In genomic region chr5:113487411-113487778, GRCh38 we compare ENCODE assay signal across 8 cellular contexts. TPM values are rescaled to one million over a fixed set of nuclear protein-coding genes. Genes with fewer than 3 reads are reported as not detected.
DNase-seq lines count a peak whose midpoint lies in the region; ATAC-seq and TF ChIP-seq lines count a peak whose summit lies in the region.

No MANE protein-coding gene starts in this region.

- CTCF ChIA-PET in WTC11 (lab: Charles Lee): interaction anchor here (0.9 to 1.2 kb wide), 3 partner anchors 15 to 119 kb away, joined by 3 to 4 read pairs (median 3); partner anchors contain the start of gene YTHDC2

- H3K27ac ChIP-seq in heart left ventricle (peak overlapping the region in 2 of 12 donors; percentile 20 to 35), prostate gland (peak overlapping the region; percentile 71 to 79)

- POLR2A ChIA-PET in WTC11 (lab: Charles Lee): interaction anchor here (1.0 to 1.1 kb wide), 2 partner anchors 16 to 511 kb away, joined by 3 to 4 read pairs; no protein-coding TSS in a partner anchor

- H3K9me3 ChIP-seq in heart left ventricle (peaks cover 0 to 16% (median 9%) of the 10 kb centered on the region in 12 donors), prostate gland (no peaks in the 10 kb centered on the region)

- peaks cover 16% of the 10 kb centered on the region for H3K4me1 Mint-ChIP-seq in WTC11

- H3K27ac Mint-ChIP-seq in WTC11: no peak overlapping the region

- H3K4me1 ChIP-seq in heart left ventricle: peaks cover 0 to 27% (median 9%) of the 10 kb centered on the region in 12 donors
- H3K4me1 ChIP-seq in prostate gland (replicated peaks): no peaks in the 10 kb centered on the region

- peak; percentile 14 to 19 for DNase-seq in NOMO-1 (lab: John Stamatoyannopoulos, UW; ENCODE audit: unreplicated experiment in 2 of 2)
- DNase-seq in NOMO-1 treated with dmso at 0.1 percent for 144 hours (lab: John Stamatoyannopoulos, UW; ENCODE audit: unreplicated experiment): no peak
- DNase-seq in WTC11 (ENCODE audit: low spot score): peak; percentile 29
- DNase-seq in heart left ventricle: peak in 1 of 5 donors; percentile 28
- peak; percentile 43 for DNase-seq in prostate gland (ENCODE audit: low spot score)
- DNase-seq in SHP77 (lab: John Stamatoyannopoulos, UW): no peak
- no peak for DNase-seq in erythroblast (lab: John Stamatoyannopoulos, UW)
- no peak for DNase-seq in G401 (ENCODE audit: low spot score)

- TF ChIP-seq POLR2A in heart left ventricle (IDR thresholded peaks at IDR 0.05): no peak
- TF ChIP-seq POLR2A in prostate gland (IDR thresholded peaks at IDR 0.05): no peak
- no peak for TF ChIP-seq POLR2A in erythroblast (IDR thresholded peaks at IDR 0.05; ENCODE audit: low read length)

- TF ChIP-seq CTCF in WTC11 (IDR thresholded peaks at IDR 0.05): no peak
- no peak for TF ChIP-seq CTCF in heart left ventricle (IDR thresholded peaks at IDR 0.05)
- TF ChIP-seq CTCF in prostate gland (IDR thresholded peaks at IDR 0.05): no peak

- peaks cover 58% of the 10 kb centered on the region for H3K27me3 Mint-ChIP-seq in WTC11 (ENCODE audit: low read depth)

- no peaks in the 10 kb centered on the region for H3K36me3 ChIP-seq in heart left ventricle
- no peaks in the 10 kb centered on the region for H3K36me3 ChIP-seq in prostate gland

- peak overlapping the region; percentile 83 for H3K4me3 Mint-ChIP-seq in WTC11

- intact Hi-C loops in heart left ventricle (cut with DNase I): loop anchor here in 4 of 10 donors (5.0 to 10.0 kb wide), 3 partner anchors 105 to 113 kb away; no protein-coding TSS in a partner anchor
- intact Hi-C loops in prostate gland (cut with DNase I): no loop called here

- ATAC-seq in WTC11 (peak; percentile 44), heart left ventricle (peak in 2 of 4 donors; percentile 11 to 21)

- H3K36me3 Mint-ChIP-seq in WTC11: peaks cover 27% of the 10 kb centered on the region

- WGBS in heart left ventricle, 4 donors: 3 to 10% (median 6%) methylated on average over 16 to 18 of the region's 18 CpGs
- WGBS in prostate gland: 2% methylated on average over 18 of the region's 18 CpGs

- H3K4me3 ChIP-seq in heart left ventricle (peak overlapping the region; percentile 42 to 82 (median 64)), prostate gland (peak overlapping the region; percentile 52 to 54)

- in situ Hi-C loops in G401 (cut with HindIII; ENCODE audit: low sequenced_read_pairs): no loop called here

- peaks cover 28% of the 10 kb centered on the region for H3K9me3 Mint-ChIP-seq in WTC11

- H3K27me3 ChIP-seq in heart left ventricle (peaks cover 0 to 81% (median 0%) of the 10 kb centered on the region in 9 donors), prostate gland (replicated peaks; ENCODE audit: insufficient read depth) (no peaks in the 10 kb centered on the region)

TF ChIP-seq in WTC11, 78 proteins besides CTCF, POLR2A, EP300 and RAD21 (continues in another document):
- no peak for TF ChIP-seq ZSCAN18 (CRISPR knock-in tag; IDR thresholded peaks at IDR 0.05)
- TF ChIP-seq ZNF423 (CRISPR knock-in tag; IDR thresholded peaks at IDR 0.05): no peak
- TF ChIP-seq ZNF416 (CRISPR knock-in tag; IDR thresholded peaks at IDR 0.05): no peak
- no peak for TF ChIP-seq TEAD4 (CRISPR knock-in tag; IDR thresholded peaks at IDR 0.05)
- 0 out of 2 replicates have a peak, but pooled peaks have one; percentile 21 for TF ChIP-seq ARID4B (CRISPR knock-in tag; IDR thresholded peaks at IDR 0.05; ENCODE audit: borderline replicate concordance)
- no peak for TF ChIP-seq RORB (CRISPR knock-in tag; IDR thresholded peaks at IDR 0.05)
- no peak for TF ChIP-seq GABPB1 (CRISPR knock-in tag; IDR thresholded peaks at IDR 0.05)
- TF ChIP-seq HMGXB4 (CRISPR knock-in tag; IDR thresholded peaks at IDR 0.05): peak; percentile 45; the same call in 1 of the 2 replicates
- TF ChIP-seq EMX1 (CRISPR knock-in tag; IDR thresholded peaks at IDR 0.05): no peak
- 0 out of 2 replicates have a peak, but pooled peaks have one; percentile 4 for TF ChIP-seq TP53 (CRISPR knock-in tag; IDR thresholded peaks at IDR 0.05)
- TF ChIP-seq PRRX2 (CRISPR knock-in tag; IDR thresholded peaks at IDR 0.05): no peak
- no peak for TF ChIP-seq ZNF138 (CRISPR knock-in tag; conservative IDR thresholded peaks at IDR 0.05)
- TF ChIP-seq SP1 (CRISPR knock-in tag; conservative IDR thresholded peaks at IDR 0.05): no peak
- no peak for TF ChIP-seq MLX (CRISPR knock-in tag; IDR thresholded peaks at IDR 0.05)
- no peak for TF ChIP-seq FOXP1 (CRISPR knock-in tag; IDR thresholded peaks at IDR 0.05; ENCODE audit: borderline replicate concordance)

RNA-seq across cellular contexts. Expression of gene MCC, which starts 0.9 kb away (rescaled TPM):
- total RNA-seq in WTC11 (2021) (15.4 to 23.5 TPM (median 17.2 TPM) in 3 replicates), heart left ventricle (10 to 100 TPM; 14.9 to 33.8 (median 27.7) TPM), prostate gland (10 to 100 TPM; 41.5 to 54.1 TPM)
- 1 to 10 TPM; 6.1 to 8.0 TPM for polyA plus RNA-seq in heart left ventricle
- 0.10 and 0.98 TPM in 2 replicates for total RNA-seq in G401 (2014; rRNA removed; shearing (Covaris generic))

RNA-seq across cellular contexts. Expression of gene YTHDC2, which starts 26.1 kb away (rescaled TPM):
- total RNA-seq in WTC11 (2021) (17.6 to 21.6 TPM (median 19.9 TPM) in 3 replicates), heart left ventricle (10 to 100 TPM in 6 of 9 donors, 1 to 10 TPM in 3; 9.4 to 19.8 (median 15.1) TPM), prostate gland (10 to 100 TPM; 17.7 to 32.0 TPM)
- 1 to 10 TPM; 5.7 to 8.2 TPM for polyA plus RNA-seq in heart left ventricle
- total RNA-seq in G401 (2014; rRNA removed; shearing (Covaris generic)): 10.0 and 11.6 TPM in 2 replicates

RNA-seq across cellular contexts. Expression of gene TSSK1B, which starts 52.6 kb away (rescaled TPM):
- total RNA-seq in WTC11 (2021) (not detected in 3 replicates), heart left ventricle (not detected), prostate gland (1 to 10 TPM in 1 of 2 donors, under 1 TPM in 1; 0.32 to 4.0 TPM)
- not detected for polyA plus RNA-seq in heart left ventricle
- total RNA-seq in G401 (2014; rRNA removed; shearing (Covaris generic)): not detected in 2 replicates

Comparison
In these comparisons a context has a peak if more than half of its experiments do, and no peak if none do; other contexts are left out.
1. DNase-seq: peak in NOMO-1 (2 of 2), WTC11 (single experiment) and prostate gland (single experiment); none in NOMO-1 treated with dmso at 0.1 percent for 144 hours (single experiment), SHP77 (0 of 2), erythroblast (0 of 2) and G401 (single experiment).